Comparison of ENCODE assay signal across 12 cellular contexts in the genomic region with DNA sequence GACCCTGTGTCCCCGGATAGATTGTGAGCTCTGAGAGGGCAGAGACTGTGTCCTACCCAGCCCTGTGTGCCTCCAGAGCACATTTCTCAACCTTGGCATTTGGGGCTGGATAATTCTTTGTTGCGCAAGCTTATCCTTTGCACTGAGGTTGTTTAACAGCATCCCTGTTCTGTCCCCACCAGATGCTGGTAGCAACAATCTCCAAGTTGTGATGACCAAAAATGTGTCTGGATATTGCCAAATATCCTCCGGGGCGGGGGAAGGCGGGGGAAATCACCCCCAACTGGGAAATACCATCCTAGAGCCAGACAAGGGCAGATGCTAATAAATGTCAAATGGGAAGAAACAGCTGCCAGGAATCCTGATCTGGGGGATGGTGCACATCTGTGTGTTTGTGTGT. TPM values are rescaled to one million over a fixed set of nuclear protein-coding genes. Genes with fewer than 3 reads are reported as not detected.
DNase-seq lines count a peak whose midpoint lies in the region; ATAC-seq and TF ChIP-seq lines count a peak whose summit lies in the region.
"Had no signal": no experiment of that assay in that cellular context is flagged by ENCODE, and none has a peak within 500 bp of the region (broad histone marks: within the 10 kb centered on the region; RNA-seq: fewer than 3 reads in every experiment).

No MANE protein-coding gene starts in this region.

- no peak overlapping the region for H4K8ac ChIP-seq in IMR-90 (ENCODE audit: low read depth in 2 of 2, low read length in 2 of 2)
- H4K8ac ChIP-seq in mesenchymal stem cell (ENCODE audit: low read length), result no peak overlapping the region

- POLR2A ChIA-PET in IMR-90 (lab: Charles Lee; ENCODE audit: unreplicated experiment), result no interaction called here

- no peak for TF ChIP-seq POLR2A in IMR-90 (IDR thresholded peaks at IDR 0.05; ENCODE audit: low read depth, low read length)

- H3K36me3 ChIP-seq in IMR-90 (ENCODE audit: control insufficient read depth, insufficient read depth, low read length) (peaks cover 78% of the 10 kb centered on the region), mesenchymal stem cell (ENCODE audit: control insufficient read depth in 1 of 2, insufficient read depth in 2 of 2, low read depth in 1 of 2, low read length in 2 of 2) (peaks cover 76 to 97% of the 10 kb centered on the region in 2 experiments), subcutaneous abdominal adipose tissue (ENCODE audit: control insufficient read depth in 5 of 5, insufficient read depth in 5 of 5, low read length in 5 of 5) (peaks cover 0 to 93% (median 80%) of the 10 kb centered on the region in 5 donors)

- no peak overlapping the region for H2BK20ac ChIP-seq in IMR-90 (ENCODE audit: low read depth, low read length)

- H2BK15ac ChIP-seq in IMR-90 (ENCODE audit: low read depth, low read length), result no peak overlapping the region
- H2BK15ac ChIP-seq in mesenchymal stem cell (ENCODE audit: low read depth, poor library complexity, severe bottlenecking), result no peak overlapping the region

- in situ Hi-C loops in IMR-90 (cut with MboI; ENCODE audit: low sequenced_read_pairs), result no loop called here

- no peak overlapping the region for H3K4ac ChIP-seq in IMR-90 (ENCODE audit: low read depth, low read length)
- H3K4ac ChIP-seq in mesenchymal stem cell (ENCODE audit: low read depth in 1 of 2, low read length in 2 of 2), result no peak overlapping the region

- H3K9me3 ChIP-seq in IMR-90 (ENCODE audit: control insufficient read depth, insufficient read depth, low read length), result no peaks in the 10 kb centered on the region
- H3K9me3 ChIP-seq in mesenchymal stem cell (ENCODE audit: control insufficient read depth, low read length), result no peaks in the 10 kb centered on the region
- no peaks in the 10 kb centered on the region for H3K9me3 ChIP-seq in subcutaneous abdominal adipose tissue (ENCODE audit: control insufficient read depth in 5 of 5, low read length in 5 of 5)

- H3K14ac ChIP-seq in IMR-90 (replicated peaks; ENCODE audit: low read depth, low read length) (no peak overlapping the region), mesenchymal stem cell (ENCODE audit: low read length in 2 of 2) (no peak overlapping the region)

- peaks cover 24 to 50% of the 10 kb centered on the region in 2 experiments for H3K79me1 ChIP-seq in IMR-90 (ENCODE audit: low read depth in 1 of 2, low read length in 2 of 2)
- H3K79me1 ChIP-seq in mesenchymal stem cell (replicated peaks; ENCODE audit: low read length, poor library complexity, severe bottlenecking), result peaks cover 31% of the 10 kb centered on the region

- intact Hi-C loops in IMR-90 (cut with micrococcal nuclease), result no loop called here

- H2AK9ac ChIP-seq in IMR-90 (replicated peaks; ENCODE audit: low read depth, low read length, poor library complexity), result no peak overlapping the region

- H3K4me1 ChIP-seq in IMR-90 (ENCODE audit: control insufficient read depth, insufficient read depth, low read length) (peaks cover 16% of the 10 kb centered on the region), mesenchymal stem cell (ENCODE audit: control insufficient read depth, insufficient read depth, low read depth, low read length) (peaks cover 13% of the 10 kb centered on the region), subcutaneous abdominal adipose tissue (ENCODE audit: control insufficient read depth in 5 of 5, insufficient read depth in 5 of 5, low read length in 5 of 5) (peaks cover 11 to 76% (median 50%) of the 10 kb centered on the region in 5 donors)

- H2AFZ ChIP-seq in IMR-90 (replicated peaks; ENCODE audit: low read length, poor library complexity), result no peak overlapping the region
- H2AFZ ChIP-seq in mesenchymal stem cell (ENCODE audit: low read depth, low read length), result no peak overlapping the region

- H2BK5ac ChIP-seq in IMR-90 (ENCODE audit: low read depth, low read length, poor library complexity, severe bottlenecking) (no peak overlapping the region), mesenchymal stem cell (ENCODE audit: low read depth, low read length, poor library complexity, severe bottlenecking) (no peak overlapping the region)

- H3K56ac ChIP-seq in IMR-90 (ENCODE audit: extremely low read depth, insufficient read depth, low read length), result no peak overlapping the region

- H3K27me3 ChIP-seq in IMR-90 (ENCODE audit: control insufficient read depth, insufficient read depth, low read length) (no peaks in the 10 kb centered on the region), mesenchymal stem cell (ENCODE audit: control insufficient read depth in 1 of 2, insufficient read depth in 1 of 2, low read length in 2 of 2) (no peaks in the 10 kb centered on the region), subcutaneous abdominal adipose tissue (ENCODE audit: control insufficient read depth in 5 of 5, insufficient read depth in 4 of 5, low read length in 5 of 5) (no peaks in the 10 kb centered on the region)

- H3K23ac ChIP-seq in IMR-90 (ENCODE audit: low read depth, low read length) (no peak overlapping the region), mesenchymal stem cell (ENCODE audit: low read length in 2 of 2) (no peak overlapping the region)

- CTCF ChIA-PET in IMR-90 (lab: Yijun Ruan, JAX), result interaction anchor here (0.6 kb wide), 1 partner anchor 1438 kb away, joined by 4 read pairs; no protein-coding TSS in a partner anchor

- H2BK120ac ChIP-seq in IMR-90 (ENCODE audit: low read depth, low read length), result no peak overlapping the region
- no peak overlapping the region for H2BK120ac ChIP-seq in mesenchymal stem cell (ENCODE audit: low read depth, low read length)

- DNase-seq in IMR-90 (peak; percentile 43), mesenchymal stem cell (peak; percentile 28), NCI-H1105 (lab: John Stamatoyannopoulos, UW) (no peak), NCI-H2227 treated with DMSO at 0.1 percent for 48 hours (lab: John Stamatoyannopoulos, UW) (no peak), hypothalamus (lab: John Stamatoyannopoulos, UW) (no peak)
- DNase-seq: activated CD4-positive, alpha-beta T cell treated with anti-CD3 and anti-CD28 coated beads for 36 hours; activated naive CD8-positive, alpha-beta T cell treated with anti-CD3 and anti-CD28 coated beads, Interleukin-2, amount 10 ng/mL, durations not matched to agents 7 days and 5 days; stimulated activated CD8-positive, alpha-beta memory T cell treated with anti-CD3 and anti-CD28 coated beads, Interleukin-4, amount 100 ng/mL, for 48 hours had no signal

- H2BK12ac ChIP-seq in mesenchymal stem cell (ENCODE audit: low read length in 2 of 2), result no peak overlapping the region

- ATAC-seq in IMR-90 (ENCODE audit: low read depth), result peak; percentile 47
- peak; percentile 20 for ATAC-seq in esophagus mucosa
- no peak for ATAC-seq in HG03025 (IDR thresholded peaks at IDR 0.05; ENCODE audit: low FRiP score, unreplicated experiment)
- ATAC-seq: activated CD4-positive, alpha-beta T cell treated with anti-CD3 and anti-CD28 coated beads for 36 hours had no signal

- H4K5ac ChIP-seq in IMR-90 (ENCODE audit: low read depth, low read length), result no peak overlapping the region

- H4K91ac ChIP-seq in IMR-90 (ENCODE audit: insufficient read depth, low read depth, low read length), result no peak overlapping the region; the same call in 1 of the 2 replicates
- no peak overlapping the region for H4K91ac ChIP-seq in mesenchymal stem cell (ENCODE audit: low read length)

- H3K18ac ChIP-seq in IMR-90 (ENCODE audit: low read depth, low read length) (no peak overlapping the region; the same call in 1 of the 2 replicates), mesenchymal stem cell (ENCODE audit: low read depth in 1 of 2, low read length in 2 of 2) (no peak overlapping the region)

- dilution Hi-C loops in IMR-90 (cut with HindIII; ENCODE audit: low sequenced_read_pairs, unreplicated experiment), result no loop called here

- peaks cover 10% of the 10 kb centered on the region; the same call in 1 of the 2 replicates for H4K20me1 ChIP-seq in IMR-90 (ENCODE audit: insufficient read depth, low read length)

- H3K27ac ChIP-seq in IMR-90 (ENCODE audit: insufficient read depth, low read length) (peak overlapping the region; percentile 56; the same call in 1 of the 2 replicates), mesenchymal stem cell (ENCODE audit: low read length, poor library complexity, severe bottlenecking) (no peak overlapping the region), subcutaneous abdominal adipose tissue (ENCODE audit: low read depth, low read length) (peak overlapping the region; percentile 90)

- TF ChIP-seq RAD21 in IMR-90 (IDR thresholded peaks at IDR 0.05; ENCODE audit: low read length), result no peak

- H3K4me2 ChIP-seq in IMR-90 (ENCODE audit: low read depth, low read length), result no peak overlapping the region
- H3K4me2 ChIP-seq in mesenchymal stem cell (ENCODE audit: low read length, poor library complexity, severe bottlenecking), result no peak overlapping the region
- H3K4me2 ChIP-seq: smooth muscle cell had no signal

- H2AK5ac ChIP-seq in IMR-90 (ENCODE audit: low read depth, low read length) (peak overlapping the region; percentile 54; the same call in 1 of the 2 replicates), mesenchymal stem cell (ENCODE audit: low read length, severe bottlenecking) (no peak overlapping the region)

- no TSS peak for BruUV-seq in IMR-90 (replicated peaks; lab: Mats Ljungman, UMichigan)

- WGBS in IMR-90 (ENCODE audit: extremely low coverage in 2 of 2, insufficient read length in 1 of 2), 2 experiments, result 80% methylated on average over 1 of the region's 5 CpGs; no CpG with 5 or more reads in 1 of the 2 experiments
- 97% methylated on average over 5 of the region's 5 CpGs for WGBS in mesenchymal stem cell

- H3K4me3 ChIP-seq in IMR-90 (ENCODE audit: insufficient read depth, low read depth, low read length) (no peak overlapping the region), mesenchymal stem cell (ENCODE audit: insufficient read depth in 1 of 2, low read depth in 1 of 2, low read length in 2 of 2) (no peak overlapping the region), subcutaneous abdominal adipose tissue (ENCODE audit: low read depth in 1 of 5, low read length in 5 of 5) (no peak overlapping the region)
- H3K4me3 ChIP-seq: smooth muscle cell had no signal

- H3K9ac ChIP-seq in IMR-90 (ENCODE audit: low read depth, low read length) (no peak overlapping the region), mesenchymal stem cell (ENCODE audit: low read length) (no peak overlapping the region), subcutaneous abdominal adipose tissue (ENCODE audit: low read length in 5 of 5) (peak overlapping the region in 2 of 5 donors; percentile 19 to 52)

- TF ChIP-seq CTCF in IMR-90 (conservative IDR thresholded peaks at IDR 0.05; ENCODE audit: low read depth, low read length), result no peak

- H3K9me1 ChIP-seq in IMR-90 (ENCODE audit: insufficient read depth, low read length), result peaks cover 30% of the 10 kb centered on the region

RNA-seq across cellular contexts. Expression of gene TNIP1, which starts 24.0 kb away (rescaled TPM):
- total RNA-seq in IMR-90 (2012; rRNA removed), result 88.0 and 92.8 TPM in 2 replicates
- polyA plus RNA-seq in IMR-90 (2012; rRNA removed), result 63.8 and 67.1 TPM in 2 replicates
- polyA plus RNA-seq in IMR-90 (2012; cell fraction: cytosol; rRNA removed), result 62.2 and 66.5 TPM in 2 replicates
- polyA plus RNA-seq in IMR-90 (2012; cell fraction: nucleus; rRNA removed; ENCODE audit: low replicate concordance), result 59.0 and 59.6 TPM in 2 replicates
- total RNA-seq in esophagus mucosa, result 71.5 TPM
- 50.6 TPM for polyA plus RNA-seq in mesenchymal stem cell (2013, experiment 1 of 2)
- polyA plus RNA-seq in mesenchymal stem cell (2013, experiment 2 of 2), result 50.3 TPM

RNA-seq across cellular contexts. Expression of gene ANXA6, which starts 52.8 kb away (rescaled TPM):
- total RNA-seq in IMR-90 (2012; rRNA removed), result 610 and 633 TPM in 2 replicates
- polyA plus RNA-seq in IMR-90 (2012; rRNA removed), result 346 and 355 TPM in 2 replicates
- polyA plus RNA-seq in IMR-90 (2012; cell fraction: cytosol; rRNA removed), result 237 and 242 TPM in 2 replicates
- 152 and 159 TPM in 2 replicates for polyA plus RNA-seq in IMR-90 (2012; cell fraction: nucleus; rRNA removed; ENCODE audit: low replicate concordance)
- total RNA-seq in esophagus mucosa, result 10.8 TPM
- polyA plus RNA-seq in mesenchymal stem cell (2013, experiment 1 of 2), result 338 TPM
- polyA plus RNA-seq in mesenchymal stem cell (2013, experiment 2 of 2), result 340 TPM

Comparison
In these comparisons a context has a peak if more than half of its experiments do, and no peak if none do; other contexts are left out.
1. DNase-seq: peak in IMR-90 (single experiment) and mesenchymal stem cell (single experiment); none in NCI-H1105 (single experiment), NCI-H2227 treated with DMSO at 0.1 percent for 48 hours (single experiment) and hypothalamus (0 of 51).
2. RNA of gene ANXA6, which starts 52.8 kb away (total RNA-seq): 610 to 633 TPM in IMR-90; 10.8 TPM in esophagus mucosa (single experiment); every median in the first group is over 10 times any median in the second.